12 cellular contexts compared by ENCODE assay signal in genomic region chr1:22121421-22121911, GRCh38. TPM values are rescaled to one million over a fixed set of nuclear protein-coding genes. Genes with fewer than 3 reads are reported as not detected.
DNase-seq lines count a peak whose midpoint lies in the region; ATAC-seq, FAIRE-seq and TF ChIP-seq lines count a peak whose summit lies in the region.
"Had no signal": no experiment of that assay in that cellular context is flagged by ENCODE, and none has a peak within 500 bp of the region (broad histone marks: within the 10 kb centered on the region; RNA-seq: fewer than 3 reads in every experiment).

No MANE protein-coding gene starts in this region.

- H4K20me1 ChIP-seq in H1 (replicated peaks in 1 of 2; ENCODE audit: control insufficient read depth in 1 of 2, insufficient read depth in 2 of 2, low read length in 2 of 2), result peaks cover 0 to 14% of the 10 kb centered on the region in 2 experiments

- peak overlapping the region; percentile 32 for H2BK5ac ChIP-seq in H1 (ENCODE audit: low read depth, low read length)

- ATAC-seq in GM18907 (IDR thresholded peaks at IDR 0.05; ENCODE audit: unreplicated experiment), result no peak
- ATAC-seq: PC-3 had no signal

- FAIRE-seq in H1 (lab: Jason Lieb, UNC), result no peak
- FAIRE-seq: bronchial epithelial cell had no signal

- peaks cover 0 to 3% (median 1%) of the 10 kb centered on the region in 4 experiments; a peak in 2 of 8 replicates for H3K36me3 ChIP-seq in H1 (ENCODE audit: control insufficient read depth in 2 of 4, insufficient read depth in 4 of 4, low read length in 3 of 4)

- no peak for TF ChIP-seq EP300 in H1 (IDR thresholded peaks at IDR 0.05; ENCODE audit: borderline replicate concordance in 1 of 2, low read depth in 2 of 2, low read length in 2 of 2)

- WGBS in H1 (ENCODE audit: extremely low coverage in 1 of 2, insufficient coverage in 1 of 2, insufficient read length in 1 of 2, insufficient replicate concordance in 2 of 2, low coverage in 1 of 2, low lambda C conversion rate in 2 of 2, missing lambda C conversion rate in 1 of 2), 2 experiments, result 69% methylated on average over 12 of the region's 15 CpGs; no CpG with 5 or more reads in 1 of the 2 experiments

- no peak for TF ChIP-seq RAD21 in H1 (IDR thresholded peaks at IDR 0.05 in 1 of 2, conservative IDR thresholded peaks at IDR 0.05 in 1 of 2; ENCODE audit: low read depth in 2 of 2, low read length in 2 of 2)

- peaks cover 7% of the 10 kb centered on the region for H3K36me3 Mint-ChIP-seq in progenitor cell of endocrine pancreas (ENCODE audit: insufficient read depth)

- H3K9me3 ChIP-seq in H1 (ENCODE audit: insufficient read depth in 2 of 2, low read depth in 1 of 2, low read length in 1 of 2), result no peaks in the 10 kb centered on the region

- H3K56ac ChIP-seq in H1 (replicated peaks; ENCODE audit: insufficient read length, low read depth, low read length), result no peak overlapping the region

- peak overlapping the region; percentile 13; the same call in 1 of the 2 replicates for H3K18ac ChIP-seq in H1 (ENCODE audit: extremely low read depth, low read length)

- H3K9ac ChIP-seq in H1 (replicated peaks in 1 of 4; ENCODE audit: extremely low read depth in 1 of 4, low read depth in 3 of 4, low read length in 3 of 4), result no peak overlapping the region

- H3K4me3 ChIP-seq in H1 (ENCODE audit: extremely low read depth in 1 of 4, insufficient read depth in 2 of 4, low read depth in 3 of 4, low read length in 4 of 4), result no peak overlapping the region

- H3K14ac ChIP-seq in H1 (ENCODE audit: insufficient read length), result no peak overlapping the region

- no peaks in the 10 kb centered on the region for H3K23me2 ChIP-seq in H1 (ENCODE audit: low read depth, low read length)

- TF ChIP-seq CTCF in H1 (IDR thresholded peaks at IDR 0.05; ENCODE audit: control extremely low read depth in 1 of 3, insufficient read depth in 1 of 3, low read depth in 1 of 3, low read length in 3 of 3) (no peak), progenitor cell of endocrine pancreas (IDR thresholded peaks at IDR 0.05; ENCODE audit: unreplicated experiment) (no peak)

- peaks cover 0 to 20% (median 16%) of the 10 kb centered on the region in 4 experiments; a peak in 6 of 7 replicates for H3K4me1 ChIP-seq in H1 (replicated peaks in 1 of 4; ENCODE audit: control insufficient read depth in 3 of 4, insufficient read depth in 4 of 4, low read length in 3 of 4)

- TF ChIP-seq POLR2A in H1 (IDR thresholded peaks at IDR 0.05; ENCODE audit: control extremely low read depth in 1 of 2, low read depth in 2 of 2, low read length in 2 of 2), result no peak

- H3K23ac ChIP-seq in H1 (ENCODE audit: insufficient read length), result no peak overlapping the region

- H3K27ac Mint-ChIP-seq in progenitor cell of endocrine pancreas, result peak overlapping the region; percentile 62

- POLR2A ChIA-PET in H1 (lab: Charles Lee; ENCODE audit: partially characterized antibody), result interaction anchor here (1.0 to 1.3 kb wide), 3 partner anchors 9 to 28 kb away, joined by 3 to 10 read pairs (median 6); no protein-coding TSS in a partner anchor

- peak overlapping the region; percentile 60; the same call in 1 of the 2 replicates for H2BK12ac ChIP-seq in H1 (ENCODE audit: low read depth, low read length)

- no peaks in the 10 kb centered on the region for H3K9me3 Mint-ChIP-seq in progenitor cell of endocrine pancreas (ENCODE audit: low read depth)

- no peak overlapping the region; the same call in 1 of the 2 replicates for H4K8ac ChIP-seq in H1 (ENCODE audit: extremely low read depth, insufficient read depth, low read length)

- CTCF ChIA-PET in H1 (lab: Charles Lee; ENCODE audit: partially characterized antibody), result interaction anchor here (0.6 to 3.9 kb wide), 8 partner anchors 10 to 295 kb away, joined by 3 to 25 read pairs (median 4); no protein-coding TSS in a partner anchor

- no peak overlapping the region for H4K91ac ChIP-seq in H1 (replicated peaks; ENCODE audit: insufficient read length, low read length)

- H3K4me2 ChIP-seq in H1 (ENCODE audit: insufficient read depth in 1 of 2, low read depth in 2 of 2, low read length in 2 of 2), result peak overlapping the region in 1 of 2 experiments; percentile 36; a peak in 1 of 4 replicates

- no peak overlapping the region for H4K5ac ChIP-seq in H1 (ENCODE audit: insufficient read length, low read depth, low read length)

- peaks cover 5% of the 10 kb centered on the region for H3K79me1 ChIP-seq in H1 (ENCODE audit: low read depth, low read length)

- no peak overlapping the region for H3K4me3 Mint-ChIP-seq in progenitor cell of endocrine pancreas (ENCODE audit: low read depth)

- no peak overlapping the region for H2AFZ ChIP-seq in H1 (ENCODE audit: low read length)

- no peak overlapping the region for H3K27ac ChIP-seq in H1 (ENCODE audit: low read depth, low read length)

- H2AK5ac ChIP-seq in H1 (ENCODE audit: low read depth, low read length), result no peak overlapping the region

- no peaks in the 10 kb centered on the region for H3K27me3 Mint-ChIP-seq in progenitor cell of endocrine pancreas

- H3K4ac ChIP-seq in H1 (replicated peaks; ENCODE audit: insufficient read length, low read depth, low read length), result no peak overlapping the region

- H2BK120ac ChIP-seq in H1 (replicated peaks; ENCODE audit: low read depth, low read length), result no peak overlapping the region

- H2BK20ac ChIP-seq in H1 (ENCODE audit: low read length), result 0 out of 2 replicates have a peak overlapping the region, but pooled peaks have one; percentile 41

- H3K79me2 ChIP-seq in H1 (ENCODE audit: control insufficient read depth in 1 of 2, insufficient read depth in 2 of 2, low read length in 2 of 2), result no peaks in the 10 kb centered on the region

- peak overlapping the region; percentile 53; the same call in 1 of the 2 replicates for H2BK15ac ChIP-seq in H1 (ENCODE audit: low read length)

- no peaks in the 10 kb centered on the region for H3K27me3 ChIP-seq in H1 (replicated peaks in 1 of 4; ENCODE audit: control insufficient read depth in 3 of 4, extremely low read depth in 1 of 4, insufficient read depth in 3 of 4, low read length in 3 of 4)

- DNase-seq in DMS53 (lab: John Stamatoyannopoulos, UW) (peak; percentile 27), DMS53 treated with DMSO at 0.1 percent for 48 hours (lab: John Stamatoyannopoulos, UW; ENCODE audit: unreplicated experiment) (no peak), NCI-H226 (peak; percentile 47), H1 (ENCODE audit: low read depth in 1 of 2, low spot score in 2 of 2) (no peak), progenitor cell of endocrine pancreas (ENCODE audit: low spot score, unreplicated experiment) (no peak), SHP77 (lab: John Stamatoyannopoulos, UW) (no peak), T-helper 1 cell (no peak)
- DNase-seq: GOT3, PC-3 had no signal

- H3K4me1 Mint-ChIP-seq in progenitor cell of endocrine pancreas (ENCODE audit: low read depth), result peaks cover 2% of the 10 kb centered on the region

TF ChIP-seq in H1, 55 proteins besides CTCF, POLR2A, EP300 and RAD21:
- TF ChIP-seq, protein P1, sequence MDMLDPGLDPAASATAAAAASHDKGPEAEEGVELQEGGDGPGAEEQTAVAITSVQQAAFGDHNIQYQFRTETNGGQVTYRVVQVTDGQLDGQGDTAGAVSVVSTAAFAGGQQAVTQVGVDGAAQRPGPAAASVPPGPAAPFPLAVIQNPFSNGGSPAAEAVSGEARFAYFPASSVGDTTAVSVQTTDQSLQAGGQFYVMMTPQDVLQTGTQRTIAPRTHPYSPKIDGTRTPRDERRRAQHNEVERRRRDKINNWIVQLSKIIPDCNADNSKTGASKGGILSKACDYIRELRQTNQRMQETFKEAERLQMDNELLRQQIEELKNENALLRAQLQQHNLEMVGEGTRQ (IDR thresholded peaks at IDR 0.05; ENCODE audit: low read length), result no peak
- TF ChIP-seq TEAD4 (IDR thresholded peaks at IDR 0.05; ENCODE audit: low read depth, low read length), result no peak
- 0 out of 2 replicates have a peak, but pooled peaks have one; percentile 16 for TF ChIP-seq POLR2AphosphoS5 (IDR thresholded peaks at IDR 0.05; ENCODE audit: low read depth, low read length)
- TF ChIP-seq CTBP2 (IDR thresholded peaks at IDR 0.05; ENCODE audit: borderline replicate concordance, insufficient read depth, insufficient read length, low read length), result no peak
- TF ChIP-seq BACH1 (IDR thresholded peaks at IDR 0.05; ENCODE audit: low read length), result no peak
- no peak for TF ChIP-seq SUZ12 (IDR thresholded peaks at IDR 0.05; ENCODE audit: low read length)
- TF ChIP-seq CHD1 (IDR thresholded peaks at IDR 0.05; ENCODE audit: low read depth, low read length), result no peak
TF ChIP-seq in H1: peak in this region for 1.

RNA-seq across cellular contexts. Expression of gene WNT4, which starts 21.4 kb away (rescaled TPM):
- 1.3 and 1.4 TPM in 2 replicates for total RNA-seq in H1 (2021; fragmentation: NEBNext Ultra II Directional; extraction: Animal tissue kit (Norgen Biotek cat#: 25700))
- 4.0 and 6.6 TPM in 2 replicates for polyA plus RNA-seq in H1 (2011; rRNA removed)
- polyA plus RNA-seq in H1 (2011; cell fraction: cytosol; rRNA removed), result 4.7 TPM
- 5.1 TPM for polyA plus RNA-seq in H1 (2011; cell fraction: nucleus; rRNA removed)
- polyA plus RNA-seq in H1 (2012, experiment 1 of 2), result 3.7 to 5.9 TPM (median 5.4 TPM) in 4 replicates
- 3.9 TPM for polyA plus RNA-seq in H1 (2012, experiment 2 of 2)
- polyA plus RNA-seq in H1 (2013, experiment 1 of 2), result 0.22 TPM
- polyA plus RNA-seq in H1 (2013, experiment 2 of 2), result 0.31 TPM
- 3.8 and 6.0 TPM in 2 replicates for polyA minus RNA-seq in H1 (2011; rRNA and poly(A)+ RNA removed)
- 4.3 TPM for polyA minus RNA-seq in H1 (2011; cell fraction: cytosol; rRNA and poly(A)+ RNA removed)
- 5.4 TPM for polyA minus RNA-seq in H1 (2011; cell fraction: nucleus; rRNA and poly(A)+ RNA removed)
- total RNA-seq in progenitor cell of endocrine pancreas, result 0.74 and 0.98 TPM in 2 replicates
- total RNA-seq: T-helper 2 cell treated with Interferon-gamma antibody and Interleukin-4, amounts not matched to agents 100 ng/mL and 5 ng/mL, for 36 hours had no signal

Comparison
In these comparisons a context has a peak if more than half of its experiments do, and no peak if none do; other contexts are left out.
1. DNase-seq: peak in DMS53 (single experiment) and NCI-H226 (single experiment); none in DMS53 treated with DMSO at 0.1 percent for 48 hours (single experiment), H1 (0 of 2), progenitor cell of endocrine pancreas (single experiment), SHP77 (0 of 2) and T-helper 1 cell (0 of 5).